2 cellular contexts compared by ENCODE assay signal in the genomic region with DNA sequence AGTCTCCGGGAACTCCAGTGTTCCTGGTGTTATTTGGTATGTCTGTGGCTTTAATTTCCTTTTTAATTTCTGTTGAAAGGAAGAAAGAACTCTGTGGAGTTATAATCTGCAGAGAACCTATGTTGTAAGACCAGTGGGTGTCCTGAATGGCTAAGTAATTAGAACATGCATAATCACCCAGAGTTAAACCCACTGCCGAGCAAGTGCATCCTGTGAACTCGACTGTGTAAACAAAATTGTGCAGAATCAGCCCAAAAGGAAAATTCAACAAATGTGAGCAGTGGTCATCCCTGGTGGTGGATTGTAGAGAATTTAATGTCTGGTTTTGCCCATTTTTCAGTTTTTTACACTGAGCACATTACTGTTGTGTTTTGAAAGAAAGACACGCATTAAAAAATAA.
A peak's percentile ranks its signal among the peaks of the same experiment; 100 is the strongest.
TF ChIP-seq lines count a peak whose summit lies in the region.

No MANE protein-coding gene starts in this region.

TF ChIP-seq in liver, 16 proteins besides CTCF, POLR2A, EP300 and RAD21 (continued from another document):
- TF ChIP-seq, protein P1, sequence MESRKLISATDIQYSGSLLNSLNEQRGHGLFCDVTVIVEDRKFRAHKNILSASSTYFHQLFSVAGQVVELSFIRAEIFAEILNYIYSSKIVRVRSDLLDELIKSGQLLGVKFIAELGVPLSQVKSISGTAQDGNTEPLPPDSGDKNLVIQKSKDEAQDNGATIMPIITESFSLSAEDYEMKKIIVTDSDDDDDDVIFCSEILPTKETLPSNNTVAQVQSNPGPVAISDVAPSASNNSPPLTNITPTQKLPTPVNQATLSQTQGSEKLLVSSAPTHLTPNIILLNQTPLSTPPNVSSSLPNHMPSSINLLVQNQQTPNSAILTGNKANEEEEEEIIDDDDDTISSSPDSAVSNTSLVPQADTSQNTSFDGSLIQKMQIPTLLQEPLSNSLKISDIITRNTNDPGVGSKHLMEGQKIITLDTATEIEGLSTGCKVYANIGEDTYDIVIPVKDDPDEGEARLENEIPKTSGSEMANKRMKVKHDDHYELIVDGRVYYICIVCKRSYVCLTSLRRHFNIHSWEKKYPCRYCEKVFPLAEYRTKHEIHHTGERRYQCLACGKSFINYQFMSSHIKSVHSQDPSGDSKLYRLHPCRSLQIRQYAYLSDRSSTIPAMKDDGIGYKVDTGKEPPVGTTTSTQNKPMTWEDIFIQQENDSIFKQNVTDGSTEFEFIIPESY (IDR thresholded peaks at IDR 0.05), result no peak
- TF ChIP-seq HNF4A (conservative IDR thresholded peaks at IDR 0.05) (no peak), RXRA (IDR thresholded peaks at IDR 0.05) (peak; percentile 16 to 23), YY1 (IDR thresholded peaks at IDR 0.05) (no peak)

TF ChIP-seq in HepG2, 621 proteins besides CTCF, POLR2A, EP300 and RAD21:
- TF ChIP-seq, protein P2, sequence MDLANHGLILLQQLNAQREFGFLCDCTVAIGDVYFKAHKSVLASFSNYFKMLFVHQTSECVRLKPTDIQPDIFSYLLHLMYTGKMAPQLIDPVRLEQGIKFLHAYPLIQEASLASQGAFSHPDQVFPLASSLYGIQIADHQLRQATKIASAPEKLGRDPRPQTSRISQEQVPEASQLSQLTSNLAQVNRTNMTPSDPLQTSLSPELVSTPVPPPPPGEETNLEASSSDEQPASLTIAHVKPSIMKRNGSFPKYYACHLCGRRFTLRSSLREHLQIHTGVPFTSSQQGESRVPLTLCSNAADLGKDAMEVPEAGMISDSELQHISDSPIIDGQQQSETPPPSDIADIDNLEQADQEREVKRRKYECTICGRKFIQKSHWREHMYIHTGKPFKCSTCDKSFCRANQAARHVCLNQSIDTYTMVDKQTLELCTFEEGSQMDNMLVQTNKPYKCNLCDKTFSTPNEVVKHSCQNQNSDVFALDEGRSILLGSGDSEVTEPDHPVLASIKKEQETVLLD (CRISPR knock-in tag; IDR thresholded peaks at IDR 0.05; ENCODE audit: low read depth), result no peak
- TF ChIP-seq, protein P3, sequence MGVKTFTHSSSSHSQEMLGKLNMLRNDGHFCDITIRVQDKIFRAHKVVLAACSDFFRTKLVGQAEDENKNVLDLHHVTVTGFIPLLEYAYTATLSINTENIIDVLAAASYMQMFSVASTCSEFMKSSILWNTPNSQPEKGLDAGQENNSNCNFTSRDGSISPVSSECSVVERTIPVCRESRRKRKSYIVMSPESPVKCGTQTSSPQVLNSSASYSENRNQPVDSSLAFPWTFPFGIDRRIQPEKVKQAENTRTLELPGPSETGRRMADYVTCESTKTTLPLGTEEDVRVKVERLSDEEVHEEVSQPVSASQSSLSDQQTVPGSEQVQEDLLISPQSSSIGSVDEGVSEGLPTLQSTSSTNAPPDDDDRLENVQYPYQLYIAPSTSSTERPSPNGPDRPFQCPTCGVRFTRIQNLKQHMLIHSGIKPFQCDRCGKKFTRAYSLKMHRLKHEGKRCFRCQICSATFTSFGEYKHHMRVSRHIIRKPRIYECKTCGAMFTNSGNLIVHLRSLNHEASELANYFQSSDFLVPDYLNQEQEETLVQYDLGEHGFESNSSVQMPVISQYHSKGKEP (CRISPR knock-in tag; IDR thresholded peaks at IDR 0.05), result no peak
- TF ChIP-seq ESRRA (CRISPR knock-in tag; IDR thresholded peaks at IDR 0.05; ENCODE audit: low read depth) (no peak), HMG20A (CRISPR knock-in tag; IDR thresholded peaks at IDR 0.05; ENCODE audit: borderline replicate concordance) (no peak), MAFK (conservative IDR thresholded peaks at IDR 0.05 in 1 of 2, IDR thresholded peaks at IDR 0.05 in 1 of 2; ENCODE audit: low read length in 2 of 2) (0 out of 4 replicates have a peak, but pooled peaks of 1 of the 2 experiments have one; percentile 17)
